Comparison of ENCODE assay signal across 15 cellular contexts in the genomic region with DNA sequence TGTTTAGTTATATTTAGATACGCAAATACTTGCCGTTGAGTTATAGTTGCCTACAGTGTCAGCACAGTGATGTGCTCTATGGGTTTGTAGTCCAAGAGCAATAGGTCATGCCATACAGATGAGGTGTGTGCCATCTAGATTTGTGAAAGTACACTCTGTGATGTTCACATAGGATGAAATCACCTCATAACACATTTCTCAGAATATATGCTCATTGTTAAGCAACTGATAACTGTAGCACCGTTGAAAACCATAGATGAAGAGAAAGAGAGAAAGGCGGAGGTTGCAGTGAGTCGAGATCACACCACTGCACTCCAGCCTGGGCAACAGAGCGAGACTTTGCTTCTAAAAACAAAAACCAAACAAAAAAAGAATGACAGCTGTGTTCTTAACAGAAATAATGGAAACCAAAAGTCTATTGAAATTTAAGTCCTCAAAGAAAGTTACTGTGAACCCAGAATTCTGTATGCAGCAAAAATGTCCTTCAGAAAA. TPM values are rescaled to one million over a fixed set of nuclear protein-coding genes. Genes with fewer than 3 reads are reported as not detected.
DNase-seq lines count a peak whose midpoint lies in the region; ATAC-seq and TF ChIP-seq lines count a peak whose summit lies in the region.
"Had no signal": no experiment of that assay in that cellular context is flagged by ENCODE, and none has a peak within 500 bp of the region (broad histone marks: within the 10 kb centered on the region; RNA-seq: fewer than 3 reads in every experiment).

No MANE protein-coding gene starts in this region.

- H3K27me3 ChIP-seq in DOHH2 (ENCODE audit: control insufficient read depth, low read length) (no peaks in the 10 kb centered on the region), mammary epithelial cell (ENCODE audit: insufficient read depth, low read length) (no peaks in the 10 kb centered on the region)
- H3K27me3 ChIP-seq: tibial artery had no signal

- H4K20me1 ChIP-seq in DOHH2 (ENCODE audit: control insufficient read depth, insufficient read depth, low read depth, low read length): peaks cover 1% of the 10 kb centered on the region; the same call in 1 of the 2 replicates
- H4K20me1 ChIP-seq in mammary epithelial cell (ENCODE audit: insufficient read depth, low read length): no peaks in the 10 kb centered on the region

- DNase-seq in amygdala (lab: John Stamatoyannopoulos, UW) (no peak), mammary epithelial cell (no peak), GDM1 (lab: John Stamatoyannopoulos, UW) (no peak)
- DNase-seq in stimulated activated naive CD4-positive, alpha-beta T cell treated with Interleukin-2 at 50 U/mL for 16 hours (lab: John Stamatoyannopoulos, UW): no peak
- DNase-seq: activated CD4-positive, CD25-positive, alpha-beta regulatory T cell; activated CD8-positive, alpha-beta memory T cell treated with anti-CD3 and anti-CD28 coated beads, Interleukin-2, amount 50 U/mL, for 48 hours; DMS 273 treated with DMSO at 0.1 percent for 48 hours; HCEC 1CT; OCI-M1; tibial artery had no signal

- over 99% methylated on average over 6 of the region's 6 CpGs for WGBS in mammary epithelial cell (ENCODE audit: low coverage, missing lambda C conversion rate)

- H3K9me3 ChIP-seq in DOHH2 (ENCODE audit: control insufficient read depth, insufficient read depth, low read length) (no peaks in the 10 kb centered on the region), mammary epithelial cell (replicated peaks; ENCODE audit: insufficient read depth, low read length) (no peaks in the 10 kb centered on the region)

- dilution Hi-C loops in mammary epithelial cell (cut with HindIII; ENCODE audit: low sequenced_read_pairs): no loop called here

- no peak for TF ChIP-seq CTCF in DOHH2 (IDR thresholded peaks at IDR 0.05; ENCODE audit: low read depth, low read length, poor library complexity, severe bottlenecking)
- no peak for TF ChIP-seq CTCF in mammary epithelial cell (conservative IDR thresholded peaks at IDR 0.05 in 1 of 2, IDR thresholded peaks at IDR 0.05 in 1 of 2; ENCODE audit: extremely low read depth in 1 of 2, insufficient read depth in 1 of 2, low read depth in 1 of 2, low read length in 2 of 2)

- H3K27ac Mint-ChIP-seq in activated T-helper 17 cell treated with anti-CD3 and anti-CD28 coated beads, Interleukin-2, amount 50 U/mL, for 72 hours: no peak overlapping the region

- H3K9me3 Mint-ChIP-seq in activated T-helper 17 cell treated with anti-CD3 and anti-CD28 coated beads, Interleukin-2, amount 50 U/mL, for 72 hours: peaks cover 3% of the 10 kb centered on the region

- H3K4me3 ChIP-seq in DOHH2 (ENCODE audit: low read length) (peak overlapping the region; percentile 61), mammary epithelial cell (replicated peaks in 1 of 3; ENCODE audit: insufficient read depth in 1 of 3, low read depth in 2 of 3, low read length in 3 of 3) (no peak overlapping the region)
- H3K4me3 ChIP-seq: tibial artery had no signal

- no peaks in the 10 kb centered on the region for H3K9me2 ChIP-seq in DOHH2 (replicated peaks; ENCODE audit: control insufficient read depth, low read length)

- H3K36me3 ChIP-seq in DOHH2 (ENCODE audit: control insufficient read depth, low read length) (peaks cover 28% of the 10 kb centered on the region), mammary epithelial cell (ENCODE audit: insufficient read depth, low read length) (no peaks in the 10 kb centered on the region)

- H2AFZ ChIP-seq in mammary epithelial cell (ENCODE audit: low read depth, low read length): no peak overlapping the region

- peak overlapping the region; percentile 96 for H3K27ac ChIP-seq in DOHH2 (ENCODE audit: low read depth, low read length)
- no peak overlapping the region for H3K27ac ChIP-seq in mammary epithelial cell (ENCODE audit: insufficient read depth, low read depth, low read length)
- H3K27ac ChIP-seq: tibial artery had no signal

- H3K9ac ChIP-seq in mammary epithelial cell (ENCODE audit: insufficient read depth, low read length): no peak overlapping the region

- H3K79me2 ChIP-seq in DOHH2 (ENCODE audit: control insufficient read depth, low read length): peaks cover 86% of the 10 kb centered on the region
- peaks cover 30% of the 10 kb centered on the region for H3K79me2 ChIP-seq in mammary epithelial cell (ENCODE audit: insufficient read depth, low read length)

- H3K27me3 Mint-ChIP-seq in activated T-helper 17 cell treated with anti-CD3 and anti-CD28 coated beads, Interleukin-2, amount 50 U/mL, for 72 hours: no peaks in the 10 kb centered on the region

- in situ Hi-C loops in mammary epithelial cell (cut with MboI; ENCODE audit: low sequenced_read_pairs in 2 of 2): no loop called here

- CTCF ChIA-PET in mammary epithelial cell (lab: Charles Lee; ENCODE audit: low non-redundant PET): no interaction called here

- H3K4me1 Mint-ChIP-seq in activated T-helper 17 cell treated with anti-CD3 and anti-CD28 coated beads, Interleukin-2, amount 50 U/mL, for 72 hours: peaks cover 20% of the 10 kb centered on the region

- ATAC-seq in GM19452 (IDR thresholded peaks at IDR 0.05; ENCODE audit: unreplicated experiment) (peak; percentile 46), HG02981 (IDR thresholded peaks at IDR 0.05; ENCODE audit: unreplicated experiment) (peak; percentile 53)
- ATAC-seq in activated T-helper 17 cell treated with anti-CD3 and anti-CD28 coated beads, Interleukin-2, amount 50 U/mL, for 72 hours (replicated peaks): peak; percentile 26
- ATAC-seq: esophagus mucosa had no signal

- no TSS peak for BruUV-seq in mammary epithelial cell (replicated peaks; lab: Mats Ljungman, UMichigan)

- H3K4me3 Mint-ChIP-seq in activated T-helper 17 cell treated with anti-CD3 and anti-CD28 coated beads, Interleukin-2, amount 50 U/mL, for 72 hours: no peak overlapping the region

- H3F3A ChIP-seq in DOHH2 (ENCODE audit: control insufficient read depth, insufficient read depth): peaks cover 21% of the 10 kb centered on the region

- H3K4me2 ChIP-seq in DOHH2 (ENCODE audit: low read length) (peak overlapping the region; percentile 81), mammary epithelial cell (ENCODE audit: insufficient read depth, low read depth, low read length) (no peak overlapping the region)

- peaks cover 7% of the 10 kb centered on the region for H3K36me3 Mint-ChIP-seq in activated T-helper 17 cell treated with anti-CD3 and anti-CD28 coated beads, Interleukin-2, amount 50 U/mL, for 72 hours (ENCODE audit: low read depth)

- intact Hi-C loops in mammary epithelial cell (cut with micrococcal nuclease): no loop called here

- H3K4me1 ChIP-seq in DOHH2 (ENCODE audit: control insufficient read depth, low read length): peaks cover 92% of the 10 kb centered on the region
- H3K4me1 ChIP-seq in mammary epithelial cell (ENCODE audit: insufficient read depth, low read length): no peaks in the 10 kb centered on the region

RNA-seq across cellular contexts. Expression of gene DGKD, which starts 9.5 kb away (rescaled TPM):
- total RNA-seq in activated T-helper 17 cell treated with anti-CD3 and anti-CD28 coated beads, Interleukin-2, amount 50 U/mL, for 72 hours: 10 to 100 TPM; 34.6 to 59.6 TPM
- total RNA-seq in mammary epithelial cell: 10 to 100 TPM in 1 of 2 donors, 1 to 10 TPM in 1; 9.2 to 17.1 TPM
- polyA plus RNA-seq in mammary epithelial cell: 6.3 TPM
- polyA minus RNA-seq in mammary epithelial cell: 55.2 TPM

RNA-seq across cellular contexts. Expression of gene SAG, which starts 56.2 kb away (rescaled TPM):
- total RNA-seq in activated T-helper 17 cell treated with anti-CD3 and anti-CD28 coated beads, Interleukin-2, amount 50 U/mL, for 72 hours: 1 to 10 TPM in 1 of 2 donors, under 1 TPM in 1; 0.04 to 1.7 TPM
- total RNA-seq in mammary epithelial cell: not detected
- not detected for polyA plus RNA-seq in mammary epithelial cell
- polyA minus RNA-seq in mammary epithelial cell: not detected
- total RNA-seq: esophagus mucosa had no signal
